9 cellular contexts compared by ENCODE assay signal in the genomic region with DNA sequence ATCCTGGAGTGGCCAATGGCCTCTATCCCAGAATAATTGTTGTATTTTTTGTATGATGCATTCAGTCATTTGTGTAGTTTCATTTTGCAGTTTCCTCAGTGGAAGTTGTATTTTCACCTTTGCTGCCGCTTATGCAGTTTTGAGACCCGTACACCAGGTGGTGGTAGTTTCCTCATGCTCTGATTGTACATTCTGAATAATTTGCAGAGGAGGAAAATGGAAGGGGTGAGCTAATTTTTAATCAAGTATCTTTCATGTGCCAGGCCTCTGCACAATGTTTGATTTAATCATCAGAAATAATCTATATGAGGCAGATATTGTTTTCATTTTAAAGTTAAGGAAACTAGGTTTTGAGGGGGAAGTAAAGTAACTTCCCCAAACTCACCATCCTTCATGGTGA. TPM values are rescaled to one million over a fixed set of nuclear protein-coding genes. Genes with fewer than 3 reads are reported as not detected.
DNase-seq lines count a peak whose midpoint lies in the region; ATAC-seq and TF ChIP-seq lines count a peak whose summit lies in the region.
"Had no signal": no experiment of that assay in that cellular context is flagged by ENCODE, and none has a peak within 500 bp of the region (broad histone marks: within the 10 kb centered on the region; RNA-seq: fewer than 3 reads in every experiment).

No MANE protein-coding gene starts in this region.

- no peaks in the 10 kb centered on the region for H3K79me2 ChIP-seq in KMS-11 (ENCODE audit: insufficient read depth, low read depth)

- peak; percentile 67 for DNase-seq in DMS 273 (lab: John Stamatoyannopoulos, UW; ENCODE audit: unreplicated experiment)
- no peak for DNase-seq in DMS 273 treated with DMSO at 0.1 percent for 48 hours (lab: John Stamatoyannopoulos, UW)
- peak; percentile 57 to 58 for DNase-seq in cardiac fibroblast (ENCODE audit: low read depth in 2 of 2)
- DNase-seq in retinal pigment epithelial cell (ENCODE audit: low read depth) = peak; percentile 5
- DNase-seq in activated effector memory CD4-positive, alpha-beta T cell treated with Interleukin-2 at 50 U/mL for 16 hours = no peak
- DNase-seq in NCI-H1092 (lab: John Stamatoyannopoulos, UW) = no peak
- DNase-seq in natural killer cell = no peak
- DNase-seq: KG1 had no signal

- H4K20me1 ChIP-seq in KMS-11 (ENCODE audit: insufficient read depth) = no peaks in the 10 kb centered on the region

- H3K4me2 ChIP-seq in KMS-11 = no peak overlapping the region

- H3K9me3 Mint-ChIP-seq in natural killer cell = no peaks in the 10 kb centered on the region

- intact Hi-C loops in natural killer cell (cut with micrococcal nuclease) = no loop called here

- H3K9ac ChIP-seq in KMS-11 = no peak overlapping the region

- no peak overlapping the region for H3K4me3 ChIP-seq in KMS-11 (IDR thresholded peaks at IDR 0.05; ENCODE audit: insufficient read depth, low read depth, low read length)
- no peak overlapping the region for H3K4me3 ChIP-seq in cardiac fibroblast (replicated peaks in 1 of 2; ENCODE audit: low read depth in 2 of 2, low read length in 2 of 2)
- no peak overlapping the region for H3K4me3 ChIP-seq in retinal pigment epithelial cell (ENCODE audit: low read length)

- H3K27ac ChIP-seq in KMS-11 = no peak overlapping the region

- H3K4me1 Mint-ChIP-seq in natural killer cell = no peaks in the 10 kb centered on the region

- no peak for ATAC-seq in natural killer cell

- H2AFZ ChIP-seq in KMS-11 (ENCODE audit: low read depth) = no peak overlapping the region

- H3K4me3 Mint-ChIP-seq in natural killer cell = no peak overlapping the region

- no peak overlapping the region for H3K27ac Mint-ChIP-seq in natural killer cell

- no peaks in the 10 kb centered on the region for H3K27me3 ChIP-seq in KMS-11 (ENCODE audit: insufficient read depth, low read depth)

- no peaks in the 10 kb centered on the region for H3K36me3 Mint-ChIP-seq in natural killer cell

- TF ChIP-seq CTCF in KMS-11 (conservative IDR thresholded peaks at IDR 0.05; ENCODE audit: low read depth, low read length) = peak; percentile 47; the same call in 1 of the 2 replicates
- peak; percentile 61 for TF ChIP-seq CTCF in cardiac fibroblast (IDR thresholded peaks at IDR 0.05; ENCODE audit: low read depth, low read length)
- peak; percentile 73 for TF ChIP-seq CTCF in retinal pigment epithelial cell (conservative IDR thresholded peaks at IDR 0.05; ENCODE audit: low read depth, low read length)
- TF ChIP-seq CTCF in natural killer cell (IDR thresholded peaks at IDR 0.05) = no peak

- no peaks in the 10 kb centered on the region for H3K36me3 ChIP-seq in KMS-11 (ENCODE audit: insufficient read depth)

- H3K4me1 ChIP-seq in KMS-11 (ENCODE audit: low read depth, poor library complexity, severe bottlenecking) = no peaks in the 10 kb centered on the region

- H3K27me3 Mint-ChIP-seq in natural killer cell (ENCODE audit: low read depth in 2 of 2) = peaks cover 6 to 8% of the 10 kb centered on the region in 2 donors

RNA-seq across cellular contexts. Expression of a gene that starts 29.5 kb away (rescaled TPM):
- total RNA-seq in natural killer cell = 10 to 100 TPM in 1 of 3 donors, 1 to 10 TPM in 1, under 1 TPM in 1; 0.93 to 19.3 (median 1.0) TPM

Comparison
In these comparisons a context has a peak if more than half of its experiments do, and no peak if none do; other contexts are left out.
1. DNase-seq: peak in DMS 273 (single experiment), cardiac fibroblast (2 of 2) and retinal pigment epithelial cell (single experiment); none in DMS 273 treated with DMSO at 0.1 percent for 48 hours (single experiment), activated effector memory CD4-positive, alpha-beta T cell treated with Interleukin-2 at 50 U/mL for 16 hours (single experiment), NCI-H1092 (single experiment) and natural killer cell (single experiment).